In genomic region chr19:782195-783043, GRCh38 we compare ENCODE assay signal across 9 cellular contexts. TPM values are rescaled to one million over a fixed set of nuclear protein-coding genes. Genes with fewer than 3 reads are reported as not detected.
A peak's percentile ranks its signal among the peaks of the same experiment; 100 is the strongest.
DNase-seq lines count a peak whose midpoint lies in the region; ATAC-seq and TF ChIP-seq lines count a peak whose summit lies in the region.
"Had no signal": no experiment of that assay in that cellular context is flagged by ENCODE, and none has a peak within 500 bp of the region (broad histone marks: within the 10 kb centered on the region; RNA-seq: fewer than 3 reads in every experiment).

No MANE protein-coding gene starts in this region.

- H3K36me3 ChIP-seq in lung (ENCODE audit: control insufficient read depth in 2 of 2, insufficient read depth in 2 of 2, low read length in 2 of 2): no peaks in the 10 kb centered on the region

- peak overlapping the region; percentile 58 to 78 for H3K27ac ChIP-seq in lung (ENCODE audit: low read depth in 1 of 2, low read length in 1 of 2)
- H3K27ac ChIP-seq: KMS-11 had no signal

- H3K4me3 Mint-ChIP-seq in endothelial cell (ENCODE audit: unreplicated experiment): peak overlapping the region; percentile 85

- H3K27ac Mint-ChIP-seq in endothelial cell (ENCODE audit: unreplicated experiment): peak overlapping the region; percentile 92

- H3K4me1 ChIP-seq in lung (ENCODE audit: control insufficient read depth in 2 of 2, insufficient read depth in 2 of 2, low read length in 2 of 2): peaks cover 0 to 12% of the 10 kb centered on the region in 2 donors

- TF ChIP-seq CTCF in endothelial cell (IDR thresholded peaks at IDR 0.05; ENCODE audit: unreplicated experiment) (no peak), lung (IDR thresholded peaks at IDR 0.05; ENCODE audit: control extremely low read depth, extremely low read depth) (no peak)

- DNase-seq in NCI-H226: peak; percentile 82
- peak; percentile 37 for DNase-seq in endothelial cell (ENCODE audit: low spot score)
- DNase-seq in lung (ENCODE audit: low spot score): no peak
- DNase-seq in NCI-H146 treated with DMSO at 0.1 percent for 48 hours (lab: John Stamatoyannopoulos, UW; ENCODE audit: unreplicated experiment): no peak
- no peak for DNase-seq in NCI-H2081 treated with DMSO at 0.1 percent for 48 hours (lab: John Stamatoyannopoulos, UW)
- no peak for DNase-seq in NCI-H1417 treated with DMSO at 0.1 percent for 48 hours (lab: John Stamatoyannopoulos, UW)
- DNase-seq: foreskin melanocyte had no signal

- peak overlapping the region; percentile 9 for H3K4me3 ChIP-seq in lung

- H3K27me3 Mint-ChIP-seq in endothelial cell (ENCODE audit: unreplicated experiment): peaks cover 4% of the 10 kb centered on the region

- H3K9me3 ChIP-seq in lung (ENCODE audit: control insufficient read depth in 2 of 2, insufficient read depth in 1 of 2, low read length in 1 of 2): no peaks in the 10 kb centered on the region

- ATAC-seq in lung (ENCODE audit: insufficient read depth, low FRiP score) (peak; percentile 37), GM18868 (IDR thresholded peaks at IDR 0.05; ENCODE audit: unreplicated experiment) (no peak)

- no peaks in the 10 kb centered on the region for H3K9me3 Mint-ChIP-seq in endothelial cell (ENCODE audit: unreplicated experiment)

- peaks cover 21% of the 10 kb centered on the region for H3K4me1 Mint-ChIP-seq in endothelial cell (ENCODE audit: unreplicated experiment)

- 31 to 68% methylated on average over 37 of the region's 37 CpGs for WGBS in lung, 2 donors

- no peaks in the 10 kb centered on the region for H3K36me3 Mint-ChIP-seq in endothelial cell (ENCODE audit: low read depth, unreplicated experiment)

- H3K27me3 ChIP-seq in lung (ENCODE audit: control insufficient read depth, insufficient read depth): no peaks in the 10 kb centered on the region

RNA-seq across cellular contexts. Expression of gene PTBP1, which starts 14.8 kb away (rescaled TPM):
- total RNA-seq in endothelial cell (ENCODE audit: unreplicated experiment) (614 TPM), lung (100 to 1,000 TPM; 256 to 321 TPM)
- 100 to 1,000 TPM; 112 to 150 TPM for polyA plus RNA-seq in lung

RNA-seq across cellular contexts. Expression of gene MISP, which starts 31.5 kb away (rescaled TPM):
- total RNA-seq in endothelial cell (ENCODE audit: unreplicated experiment) (not detected), lung (10 to 100 TPM; 14.9 to 23.6 TPM)
- polyA plus RNA-seq in lung: 10 to 100 TPM; 20.5 to 23.7 TPM

RNA-seq across cellular contexts. Expression of gene PLPPR3, which starts 39.3 kb away (rescaled TPM):
- 17.6 TPM for total RNA-seq in endothelial cell (ENCODE audit: unreplicated experiment)
- total RNA-seq in lung: 10 to 100 TPM in 1 of 2 donors, 1 to 10 TPM in 1; 8.1 to 14.1 TPM
- polyA plus RNA-seq in lung: 1 to 10 TPM in 1 of 2 donors, under 1 TPM in 1; 0.91 to 4.2 TPM

RNA-seq across cellular contexts. Expression of gene AZU1, which starts 45.2 kb away (rescaled TPM):
- total RNA-seq in endothelial cell (ENCODE audit: unreplicated experiment): 0.21 TPM
- 1 to 10 TPM; 2.1 to 9.8 TPM for total RNA-seq in lung
- 1 to 10 TPM; 2.0 to 6.7 TPM for polyA plus RNA-seq in lung

RNA-seq across cellular contexts. Expression of gene PRTN3, which starts 58.4 kb away (rescaled TPM):
- total RNA-seq in endothelial cell (ENCODE audit: unreplicated experiment) (not detected), lung (10 to 100 TPM in 1 of 2 donors, under 1 TPM in 1; 0.58 to 23.3 TPM)
- 10 to 100 TPM in 1 of 2 donors, under 1 TPM in 1; 0.85 to 18.5 TPM for polyA plus RNA-seq in lung

Comparison
In these comparisons a context has a peak if more than half of its experiments do, and no peak if none do; other contexts are left out.
1. DNase-seq: peak in NCI-H226 (single experiment) and endothelial cell (single experiment); none in lung (single experiment), NCI-H146 treated with DMSO at 0.1 percent for 48 hours (single experiment), NCI-H2081 treated with DMSO at 0.1 percent for 48 hours (single experiment) and NCI-H1417 treated with DMSO at 0.1 percent for 48 hours (single experiment).
2. RNA of gene MISP, which starts 31.5 kb away (total RNA-seq): 14.9 to 23.6 TPM in lung; not detected in endothelial cell (single experiment); every median in the first group is over 10 times any median in the second.